In genomic region chr10:119516381-119517234, GRCh38 we compare ENCODE assay signal across 1 cellular context.
A peak's percentile ranks its signal among the peaks of the same experiment; 100 is the strongest.
TF ChIP-seq lines count a peak whose summit lies in the region.

No MANE protein-coding gene starts in this region.

TF ChIP-seq in K562, 482 proteins besides CTCF, POLR2A, EP300 and RAD21 (continued from another document and continues in another):
- TF ChIP-seq MGA (IDR thresholded peaks at IDR 0.05) (no peak), L3MBTL2 (IDR thresholded peaks at IDR 0.05) (peak; percentile 48; the same call in 1 of the 2 replicates), ZNF512 (tag; IDR thresholded peaks at IDR 0.05) (no peak), NR1H2 (CRISPR knock-in tag; IDR thresholded peaks at IDR 0.05) (no peak), RBM25 (IDR thresholded peaks at IDR 0.05; ENCODE audit: low read depth, low read length, severe bottlenecking) (no peak), ZNF75A (CRISPR knock-in tag; IDR thresholded peaks at IDR 0.05) (no peak), ETV1 (tag; conservative IDR thresholded peaks at IDR 0.05; ENCODE audit: low read depth) (peak; percentile 72), DMBX1 (CRISPR knock-in tag; IDR thresholded peaks at IDR 0.05; ENCODE audit: borderline replicate concordance) (peak; percentile 55; the same call in 1 of the 2 replicates), U2AF2 (optimal IDR thresholded peaks at IDR 0.05; ENCODE audit: low read depth, low read length) (no peak), SREBF1 (IDR thresholded peaks at IDR 0.05; ENCODE audit: borderline replicate concordance, low read depth, low read length) (no peak), ZBTB2 (IDR thresholded peaks at IDR 0.05) (no peak), JUND (IDR thresholded peaks at IDR 0.05; ENCODE audit: borderline replicate concordance, low read depth, low read length) (0 out of 2 replicates have a peak, but pooled peaks have one; percentile 2), JUND (tag; IDR thresholded peaks at IDR 0.05; ENCODE audit: borderline replicate concordance, low read depth, low read length) (no peak), ZBTB9 (CRISPR knock-in tag; IDR thresholded peaks at IDR 0.05) (0 out of 2 replicates have a peak, but pooled peaks have one; percentile 13), SPI1 (IDR thresholded peaks at IDR 0.05; ENCODE audit: borderline replicate concordance, low read depth, low read length) (0 out of 2 replicates have a peak, but pooled peaks have one; percentile 39), CXXC5 (CRISPR knock-in tag; IDR thresholded peaks at IDR 0.05) (peak; percentile 52), CTBP1 (IDR thresholded peaks at IDR 0.05; ENCODE audit: borderline replicate concordance) (peak; percentile 46; the same call in 1 of the 2 replicates)
- TF ChIP-seq, protein P1, sequence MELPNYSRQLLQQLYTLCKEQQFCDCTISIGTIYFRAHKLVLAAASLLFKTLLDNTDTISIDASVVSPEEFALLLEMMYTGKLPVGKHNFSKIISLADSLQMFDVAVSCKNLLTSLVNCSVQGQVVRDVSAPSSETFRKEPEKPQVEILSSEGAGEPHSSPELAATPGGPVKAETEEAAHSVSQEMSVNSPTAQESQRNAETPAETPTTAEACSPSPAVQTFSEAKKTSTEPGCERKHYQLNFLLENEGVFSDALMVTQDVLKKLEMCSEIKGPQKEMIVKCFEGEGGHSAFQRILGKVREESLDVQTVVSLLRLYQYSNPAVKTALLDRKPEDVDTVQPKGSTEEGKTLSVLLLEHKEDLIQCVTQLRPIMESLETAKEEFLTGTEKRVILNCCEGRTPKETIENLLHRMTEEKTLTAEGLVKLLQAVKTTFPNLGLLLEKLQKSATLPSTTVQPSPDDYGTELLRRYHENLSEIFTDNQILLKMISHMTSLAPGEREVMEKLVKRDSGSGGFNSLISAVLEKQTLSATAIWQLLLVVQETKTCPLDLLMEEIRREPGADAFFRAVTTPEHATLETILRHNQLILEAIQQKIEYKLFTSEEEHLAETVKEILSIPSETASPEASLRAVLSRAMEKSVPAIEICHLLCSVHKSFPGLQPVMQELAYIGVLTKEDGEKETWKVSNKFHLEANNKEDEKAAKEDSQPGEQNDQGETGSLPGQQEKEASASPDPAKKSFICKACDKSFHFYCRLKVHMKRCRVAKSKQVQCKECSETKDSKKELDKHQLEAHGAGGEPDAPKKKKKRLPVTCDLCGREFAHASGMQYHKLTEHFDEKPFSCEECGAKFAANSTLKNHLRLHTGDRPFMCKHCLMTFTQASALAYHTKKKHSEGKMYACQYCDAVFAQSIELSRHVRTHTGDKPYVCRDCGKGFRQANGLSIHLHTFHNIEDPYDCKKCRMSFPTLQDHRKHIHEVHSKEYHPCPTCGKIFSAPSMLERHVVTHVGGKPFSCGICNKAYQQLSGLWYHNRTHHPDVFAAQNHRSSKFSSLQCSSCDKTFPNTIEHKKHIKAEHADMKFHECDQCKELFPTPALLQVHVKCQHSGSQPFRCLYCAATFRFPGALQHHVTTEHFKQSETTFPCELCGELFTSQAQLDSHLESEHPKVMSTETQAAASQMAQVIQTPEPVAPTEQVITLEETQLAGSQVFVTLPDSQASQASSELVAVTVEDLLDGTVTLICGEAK (IDR thresholded peaks at IDR 0.05), result no peak
- TF ChIP-seq, protein P1 (CRISPR knock-in tag; IDR thresholded peaks at IDR 0.05), result no peak
- TF ChIP-seq, protein P2, sequence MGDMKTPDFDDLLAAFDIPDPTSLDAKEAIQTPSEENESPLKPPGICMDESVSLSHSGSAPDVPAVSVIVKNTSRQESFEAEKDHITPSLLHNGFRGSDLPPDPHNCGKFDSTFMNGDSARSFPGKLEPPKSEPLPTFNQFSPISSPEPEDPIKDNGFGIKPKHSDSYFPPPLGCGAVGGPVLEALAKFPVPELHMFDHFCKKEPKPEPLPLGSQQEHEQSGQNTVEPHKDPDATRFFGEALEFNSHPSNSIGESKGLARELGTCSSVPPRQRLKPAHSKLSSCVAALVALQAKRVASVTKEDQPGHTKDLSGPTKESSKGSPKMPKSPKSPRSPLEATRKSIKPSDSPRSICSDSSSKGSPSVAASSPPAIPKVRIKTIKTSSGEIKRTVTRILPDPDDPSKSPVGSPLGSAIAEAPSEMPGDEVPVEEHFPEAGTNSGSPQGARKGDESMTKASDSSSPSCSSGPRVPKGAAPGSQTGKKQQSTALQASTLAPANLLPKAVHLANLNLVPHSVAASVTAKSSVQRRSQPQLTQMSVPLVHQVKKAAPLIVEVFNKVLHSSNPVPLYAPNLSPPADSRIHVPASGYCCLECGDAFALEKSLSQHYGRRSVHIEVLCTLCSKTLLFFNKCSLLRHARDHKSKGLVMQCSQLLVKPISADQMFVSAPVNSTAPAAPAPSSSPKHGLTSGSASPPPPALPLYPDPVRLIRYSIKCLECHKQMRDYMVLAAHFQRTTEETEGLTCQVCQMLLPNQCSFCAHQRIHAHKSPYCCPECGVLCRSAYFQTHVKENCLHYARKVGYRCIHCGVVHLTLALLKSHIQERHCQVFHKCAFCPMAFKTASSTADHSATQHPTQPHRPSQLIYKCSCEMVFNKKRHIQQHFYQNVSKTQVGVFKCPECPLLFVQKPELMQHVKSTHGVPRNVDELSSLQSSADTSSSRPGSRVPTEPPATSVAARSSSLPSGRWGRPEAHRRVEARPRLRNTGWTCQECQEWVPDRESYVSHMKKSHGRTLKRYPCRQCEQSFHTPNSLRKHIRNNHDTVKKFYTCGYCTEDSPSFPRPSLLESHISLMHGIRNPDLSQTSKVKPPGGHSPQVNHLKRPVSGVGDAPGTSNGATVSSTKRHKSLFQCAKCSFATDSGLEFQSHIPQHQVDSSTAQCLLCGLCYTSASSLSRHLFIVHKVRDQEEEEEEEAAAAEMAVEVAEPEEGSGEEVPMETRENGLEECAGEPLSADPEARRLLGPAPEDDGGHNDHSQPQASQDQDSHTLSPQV (IDR thresholded peaks at IDR 0.05), result peak; percentile 74
